ENCODE assay signal across 10 cellular contexts in genomic region chr7:116548506-116548905, GRCh38. TPM values are rescaled to one million over a fixed set of nuclear protein-coding genes. Genes with fewer than 3 reads are reported as not detected.
DNase-seq lines count a peak whose midpoint lies in the region; ATAC-seq and TF ChIP-seq lines count a peak whose summit lies in the region.
"Had no signal": no experiment of that assay in that cellular context is flagged by ENCODE, and none has a peak within 500 bp of the region (broad histone marks: within the 10 kb centered on the region; RNA-seq: fewer than 3 reads in every experiment).

No MANE protein-coding gene starts in this region.

- H3F3A ChIP-seq in SK-N-SH (replicated peaks; ENCODE audit: insufficient read depth), result peaks cover 59% of the 10 kb centered on the region

- POLR2A ChIA-PET in HCT116 (lab: Charles Lee), result no interaction called here
- POLR2A ChIA-PET in SK-N-SH (lab: Yijun Ruan, JAX), result no interaction called here

- H3K4me3 ChIP-seq in HCT116 (replicated peaks in 1 of 2; ENCODE audit: low read depth in 1 of 2, low read length in 2 of 2) (no peak overlapping the region), sigmoid colon (no peak overlapping the region), SK-N-SH (ENCODE audit: low read depth in 2 of 2, low read length in 1 of 2) (no peak overlapping the region), lower lobe of right lung (no peak overlapping the region)

- no peaks in the 10 kb centered on the region for H3K36me3 Mint-ChIP-seq in activated T-helper 2 cell treated with anti-CD3 and anti-CD28 coated beads, Interferon-gamma antibody, Interleukin-2, Interleukin-4, amounts not matched to agents 10 μg/mL and 5 μg/mL and 100 μg/mL, durations not matched to agents 14 hours and 24 hours and 36 hours (ENCODE audit: low read depth)

- no peak overlapping the region for H3K27ac Mint-ChIP-seq in activated T-helper 2 cell treated with anti-CD3 and anti-CD28 coated beads, Interferon-gamma antibody, Interleukin-2, Interleukin-4, amounts not matched to agents 10 μg/mL and 5 μg/mL and 100 μg/mL, durations not matched to agents 14 hours and 24 hours and 36 hours

- TF ChIP-seq CTCF in HCT116 (IDR thresholded peaks at IDR 0.05 in 2 of 3, conservative IDR thresholded peaks at IDR 0.05 in 1 of 3; ENCODE audit: borderline replicate concordance in 1 of 3, insufficient read depth in 1 of 3, low read depth in 2 of 3, low read length in 2 of 3) (no peak), sigmoid colon (IDR thresholded peaks at IDR 0.05) (no peak), SK-N-SH (IDR thresholded peaks at IDR 0.05) (no peak), lower lobe of right lung (IDR thresholded peaks at IDR 0.05) (no peak)

- H3K9me3 ChIP-seq in HCT116 (ENCODE audit: control insufficient read depth in 1 of 2, insufficient read depth in 1 of 2, low read depth in 1 of 2, low read length in 2 of 2) (no peaks in the 10 kb centered on the region), sigmoid colon (no peaks in the 10 kb centered on the region), SK-N-SH (no peaks in the 10 kb centered on the region), lower lobe of right lung (no peaks in the 10 kb centered on the region)
- H3K9me3 ChIP-seq: neutrophil had no signal

- no peaks in the 10 kb centered on the region for H3K9me3 Mint-ChIP-seq in activated T-helper 2 cell treated with anti-CD3 and anti-CD28 coated beads, Interferon-gamma antibody, Interleukin-2, Interleukin-4, amounts not matched to agents 10 μg/mL and 5 μg/mL and 100 μg/mL, durations not matched to agents 14 hours and 24 hours and 36 hours

- CTCF ChIA-PET in HCT116 (lab: Charles Lee) (no interaction called here), SK-N-SH (lab: Yijun Ruan, JAX) (no interaction called here)

- H3K27me3 ChIP-seq in HCT116 (ENCODE audit: insufficient read depth, low read length), result no peaks in the 10 kb centered on the region
- no peaks in the 10 kb centered on the region for H3K27me3 ChIP-seq in sigmoid colon
- H3K27me3 ChIP-seq in SK-N-SH (ENCODE audit: insufficient read depth), result no peaks in the 10 kb centered on the region
- no peaks in the 10 kb centered on the region for H3K27me3 ChIP-seq in lower lobe of right lung (ENCODE audit: low read depth)
- H3K27me3 ChIP-seq: neutrophil had no signal

- TF ChIP-seq POLR2A in HCT116 (IDR thresholded peaks at IDR 0.05; ENCODE audit: borderline replicate concordance, extremely low read depth, insufficient read depth, insufficient read length) (no peak), sigmoid colon (IDR thresholded peaks at IDR 0.05) (no peak)

- H3K9ac ChIP-seq in HCT116 (ENCODE audit: low read length) (no peak overlapping the region), SK-N-SH (no peak overlapping the region)

- H3K36me3 ChIP-seq in HCT116 (ENCODE audit: control insufficient read depth in 1 of 2, insufficient read depth in 2 of 2, low read length in 2 of 2) (peaks cover 10 to 92% of the 10 kb centered on the region in 2 experiments), sigmoid colon (peaks cover 0 to 19% (median 3%) of the 10 kb centered on the region in 4 donors), SK-N-SH (replicated peaks in 1 of 2; ENCODE audit: control insufficient read depth in 1 of 2, insufficient read depth in 2 of 2, low read length in 1 of 2) (peaks cover 68 to 82% of the 10 kb centered on the region in 2 experiments), lower lobe of right lung (peaks cover 22% of the 10 kb centered on the region)
- H3K36me3 ChIP-seq: neutrophil had no signal

- H3K4me1 Mint-ChIP-seq in activated T-helper 2 cell treated with anti-CD3 and anti-CD28 coated beads, Interferon-gamma antibody, Interleukin-2, Interleukin-4, amounts not matched to agents 10 μg/mL and 5 μg/mL and 100 μg/mL, durations not matched to agents 14 hours and 24 hours and 36 hours (ENCODE audit: low read depth), result no peaks in the 10 kb centered on the region

- intact Hi-C loops in HCT116 (cut with micrococcal nuclease) (no loop called here), sigmoid colon (cut with DNase I) (no loop called here), lower lobe of right lung (cut with DNase I) (no loop called here)
- intact Hi-C loops in activated T-helper 2 cell treated with anti-CD3 and anti-CD28 coated beads, Interferon-gamma antibody, Interleukin-2, Interleukin-4, amounts not matched to agents 10 μg/mL and 5 μg/mL and 100 μg/mL, durations not matched to agents 14 hours and 24 hours and 36 hours (cut with micrococcal nuclease), result no loop called here

- no peak overlapping the region for H3K4me3 Mint-ChIP-seq in activated T-helper 2 cell treated with anti-CD3 and anti-CD28 coated beads, Interferon-gamma antibody, Interleukin-2, Interleukin-4, amounts not matched to agents 10 μg/mL and 5 μg/mL and 100 μg/mL, durations not matched to agents 14 hours and 24 hours and 36 hours (ENCODE audit: low read depth)

- H3K4me2 ChIP-seq in HCT116 (ENCODE audit: low read length) (no peak overlapping the region), SK-N-SH (no peak overlapping the region)

- RAD21 ChIA-PET in HCT116 (lab: Charles Lee; ENCODE audit: low non-redundant PET in 1 of 2, low total read pairs in 2 of 2, uncharacterized antibody in 2 of 2, unreplicated experiment in 2 of 2), result no interaction called here

- ATAC-seq in GM19035 (IDR thresholded peaks at IDR 0.05; ENCODE audit: unreplicated experiment), result peak; percentile 92
- ATAC-seq in HCT116, result peak; percentile 21; the same call in 1 of the 2 replicates
- ATAC-seq in HG03457 (IDR thresholded peaks at IDR 0.05; ENCODE audit: unreplicated experiment), result peak; percentile 79
- ATAC-seq in lower lobe of right lung, result no peak

- H4K20me1 ChIP-seq in HCT116 (ENCODE audit: insufficient read depth) (peaks cover 13% of the 10 kb centered on the region; the same call in 1 of the 2 replicates), SK-N-SH (ENCODE audit: insufficient read depth) (peaks cover 26% of the 10 kb centered on the region; the same call in 1 of the 2 replicates)

- WGBS in sigmoid colon, 2 donors, result 39 to 71% methylated on average over 3 of the region's 3 CpGs
- 32% methylated on average over 3 of the region's 3 CpGs for WGBS in SK-N-SH (ENCODE audit: low lambda C conversion rate)

- no peaks in the 10 kb centered on the region for H3K4me1 ChIP-seq in HCT116 (ENCODE audit: control insufficient read depth in 1 of 2, insufficient read depth in 2 of 2, low read length in 2 of 2)
- H3K4me1 ChIP-seq in sigmoid colon, result peaks cover 0 to 83% (median 68%) of the 10 kb centered on the region in 4 donors
- peaks cover 0 to 82% of the 10 kb centered on the region in 2 experiments; a peak in 3 of 4 replicates for H3K4me1 ChIP-seq in SK-N-SH (ENCODE audit: control insufficient read depth in 1 of 2, insufficient read depth in 2 of 2, low read depth in 1 of 2, low read length in 1 of 2)
- peaks cover 37% of the 10 kb centered on the region for H3K4me1 ChIP-seq in lower lobe of right lung

- H3K79me2 ChIP-seq in HCT116 (ENCODE audit: insufficient read depth, low read length) (peaks cover 98% of the 10 kb centered on the region), SK-N-SH (ENCODE audit: insufficient read depth) (peaks cover 98% of the 10 kb centered on the region)

- H3K27ac ChIP-seq in HCT116 (ENCODE audit: low read depth, low read length) (no peak overlapping the region), sigmoid colon (peak overlapping the region; percentile 27 to 97 (median 62)), SK-N-SH (ENCODE audit: low read depth in 2 of 2, low read length in 1 of 2) (peak overlapping the region in 1 of 2 experiments; percentile 79; a peak in 1 of 4 replicates), lower lobe of right lung (no peak overlapping the region)
- H3K27ac ChIP-seq: neutrophil had no signal

- H3K9me2 ChIP-seq in HCT116 (ENCODE audit: insufficient read depth), result no peaks in the 10 kb centered on the region
- H3K9me2 ChIP-seq in SK-N-SH, result no peaks in the 10 kb centered on the region

- H2AFZ ChIP-seq in HCT116 (ENCODE audit: low read depth, low read length, poor library complexity, severe bottlenecking) (no peak overlapping the region), SK-N-SH (ENCODE audit: low read depth) (no peak overlapping the region)

- no TSS peak for BruUV-seq in HCT116 (replicated peaks; lab: Mats Ljungman, UMichigan)

- peaks cover 31% of the 10 kb centered on the region for H3K27me3 Mint-ChIP-seq in activated T-helper 2 cell treated with anti-CD3 and anti-CD28 coated beads, Interferon-gamma antibody, Interleukin-2, Interleukin-4, amounts not matched to agents 10 μg/mL and 5 μg/mL and 100 μg/mL, durations not matched to agents 14 hours and 24 hours and 36 hours (ENCODE audit: low read depth)

- no peak for DNase-seq in HCT116 (ENCODE audit: low read depth, low spot score)
- no peak for DNase-seq in sigmoid colon
- no peak for DNase-seq in NCI-H1092 (lab: John Stamatoyannopoulos, UW)
- DNase-seq in SK-N-SH, result no peak
- DNase-seq in activated T-helper 2 cell treated with anti-CD3 and anti-CD28 coated beads, Interferon-gamma antibody, Interleukin-2, Interleukin-4, amounts not matched to agents 10 μg/mL and 5 μg/mL and 100 μg/mL, durations not matched to agents 14 hours and 24 hours and 36 hours (ENCODE audit: low spot score), result no peak
- no peak for DNase-seq in lower lobe of right lung
- DNase-seq: NCI-H226 had no signal

- TF ChIP-seq RAD21 in HCT116 (IDR thresholded peaks at IDR 0.05; ENCODE audit: low read depth), result no peak
- no peak for TF ChIP-seq RAD21 in SK-N-SH (IDR thresholded peaks at IDR 0.05; ENCODE audit: low read length)

- no peak for TF ChIP-seq EP300 in sigmoid colon (IDR thresholded peaks at IDR 0.05)
- no peak for TF ChIP-seq EP300 in SK-N-SH (IDR thresholded peaks at IDR 0.05; ENCODE audit: borderline replicate concordance in 1 of 2, low read depth in 1 of 2, low read length in 1 of 2)

RNA-seq across cellular contexts. Expression of gene CAV1, which starts 23.7 kb away (rescaled TPM):
- total RNA-seq in HCT116 (2021; ENCODE audit: unreplicated experiment) (298 TPM), sigmoid colon (100 to 1,000 TPM; 328 to 857 (median 577) TPM), lower lobe of right lung (531 TPM)
- 358 and 529 TPM in 2 replicates for polyA plus RNA-seq in HCT116 (2012)
- polyA plus RNA-seq in sigmoid colon (10 to 100 TPM in 2 of 3 donors, 1 to 10 TPM in 1; 8.8 to 32.5 (median 18.6) TPM), SK-N-SH (2012; rRNA removed) (968 and 1,061 TPM in 2 replicates)
- 882 and 1,015 TPM in 2 replicates for polyA plus RNA-seq in SK-N-SH (2012; cell fraction: cytosol; rRNA removed)
- polyA plus RNA-seq in SK-N-SH (2012; cell fraction: nucleus; rRNA removed), result 515 and 554 TPM in 2 replicates
- 0.41 and 0.57 TPM in 2 replicates for total RNA-seq in activated T-helper 2 cell treated with anti-CD3 and anti-CD28 coated beads, Interferon-gamma antibody, Interleukin-2, Interleukin-4, amounts not matched to agents 10 μg/mL and 5 μg/mL and 100 μg/mL, durations not matched to agents 14 hours and 24 hours and 36 hours

RNA-seq across cellular contexts. Expression of gene CAV2, which starts 49.0 kb away (rescaled TPM):
- total RNA-seq in HCT116 (2021; ENCODE audit: unreplicated experiment) (157 TPM), sigmoid colon (100 to 1,000 TPM in 1 of 4 donors, 10 to 100 TPM in 3; 81.8 to 142 (median 88.6) TPM), lower lobe of right lung (143 TPM)
- polyA plus RNA-seq in HCT116 (2012), result 153 and 174 TPM in 2 replicates
- polyA plus RNA-seq in sigmoid colon (10 to 100 TPM in 1 of 3 donors, 1 to 10 TPM in 2; 4.6 to 12.8 (median 7.8) TPM), SK-N-SH (2012; rRNA removed) (182 and 265 TPM in 2 replicates)
- 265 and 285 TPM in 2 replicates for polyA plus RNA-seq in SK-N-SH (2012; cell fraction: cytosol; rRNA removed)
- 58.7 and 83.4 TPM in 2 replicates for polyA plus RNA-seq in SK-N-SH (2012; cell fraction: nucleus; rRNA removed)
- not detected in 2 replicates for total RNA-seq in activated T-helper 2 cell treated with anti-CD3 and anti-CD28 coated beads, Interferon-gamma antibody, Interleukin-2, Interleukin-4, amounts not matched to agents 10 μg/mL and 5 μg/mL and 100 μg/mL, durations not matched to agents 14 hours and 24 hours and 36 hours

Comparison
In these comparisons a context has a peak if more than half of its experiments do, and no peak if none do; other contexts are left out.
1. ATAC-seq: peak in GM19035 (single experiment), HCT116 (single experiment) and HG03457 (single experiment); none in lower lobe of right lung (0 of 2).
2. H3K27ac ChIP-seq: peak in sigmoid colon (4 of 4); none in HCT116 (single experiment) and lower lobe of right lung (single experiment).
3. RNA of gene CAV1, which starts 23.7 kb away (total RNA-seq): 328 to 857 TPM in sigmoid colon, 531 TPM in lower lobe of right lung (single experiment) and 298 TPM in HCT116 (single experiment); 0.41 to 0.57 TPM in activated T-helper 2 cell treated with anti-CD3 and anti-CD28 coated beads, Interferon-gamma antibody, Interleukin-2, Interleukin-4, amounts not matched to agents 10 μg/mL and 5 μg/mL and 100 μg/mL, durations not matched to agents 14 hours and 24 hours and 36 hours; every median in the first group is over 100 times any median in the second.
4. RNA of gene CAV2, which starts 49.0 kb away (total RNA-seq): 157 TPM in HCT116 (single experiment), 143 TPM in lower lobe of right lung (single experiment) and 81.8 to 142 TPM in sigmoid colon; not detected in activated T-helper 2 cell treated with anti-CD3 and anti-CD28 coated beads, Interferon-gamma antibody, Interleukin-2, Interleukin-4, amounts not matched to agents 10 μg/mL and 5 μg/mL and 100 μg/mL, durations not matched to agents 14 hours and 24 hours and 36 hours; every median in the first group is over 10 times any median in the second.